ENCODE assay signal across 7 cellular contexts in genomic region chr22:49781886-49782285, GRCh38. TPM values are rescaled to one million over a fixed set of nuclear protein-coding genes. Genes with fewer than 3 reads are reported as not detected.
DNase-seq lines count a peak whose midpoint lies in the region; ATAC-seq and TF ChIP-seq lines count a peak whose summit lies in the region.
"Not testable (repeated sequence)": the region's sequence is repeated elsewhere in the genome, so short reads cannot be mapped to it uniquely, and the experiment has no call there.

No MANE protein-coding gene starts in this region.

- not testable (repeated sequence) for TF ChIP-seq CTCF in RWPE2 (IDR thresholded peaks at IDR 0.05; ENCODE audit: poor library complexity, severe bottlenecking); nephron progenitor cell (IDR thresholded peaks at IDR 0.05)

- not testable (repeated sequence) for H3K9me3 ChIP-seq in CD8-positive, alpha-beta memory T cell (ENCODE audit: low read length); RWPE2 (ENCODE audit: severe bottlenecking)

- peaks cover 0 to 76% (median 8%) of the 10 kb centered on the region in 3 donors for H3K36me3 Mint-ChIP-seq in CD8-positive, alpha-beta memory T cell
- peaks cover 24% of the 10 kb centered on the region for H3K36me3 Mint-ChIP-seq in activated CD4-positive, alpha-beta T cell treated with anti-CD3 and anti-CD28 coated beads for 36 hours (ENCODE audit: low read depth)
- H3K36me3 Mint-ChIP-seq in activated CD8-positive, alpha-beta T cell treated with anti-CD3 and anti-CD28 coated beads, Interleukin-2, amount 10 ng/mL, durations not matched to agents 7 days and 5 days (ENCODE audit: low read depth) = peaks cover 40% of the 10 kb centered on the region
- not testable (repeated sequence) for H3K36me3 Mint-ChIP-seq in activated naive CD8-positive, alpha-beta T cell treated with anti-CD3 and anti-CD28 coated beads, Interleukin-2, amount 10 ng/mL, durations not matched to agents 7 days and 5 days
- peaks cover 30% of the 10 kb centered on the region for H3K36me3 Mint-ChIP-seq in nephron progenitor cell (ENCODE audit: low read depth)

- H3K27ac Mint-ChIP-seq in CD8-positive, alpha-beta memory T cell = peak overlapping the region in 6 of 8 donors; percentile 27 to 68 (median 58)
- peak overlapping the region; percentile 31 for H3K27ac Mint-ChIP-seq in activated CD4-positive, alpha-beta T cell treated with anti-CD3 and anti-CD28 coated beads for 36 hours
- peak overlapping the region; percentile 74 for H3K27ac Mint-ChIP-seq in activated CD8-positive, alpha-beta T cell treated with anti-CD3 and anti-CD28 coated beads, Interleukin-2, amount 10 ng/mL, durations not matched to agents 7 days and 5 days
- H3K27ac Mint-ChIP-seq in activated naive CD8-positive, alpha-beta T cell treated with anti-CD3 and anti-CD28 coated beads, Interleukin-2, amount 10 ng/mL, durations not matched to agents 7 days and 5 days = peak overlapping the region; percentile 34
- peak overlapping the region; percentile 57 for H3K27ac Mint-ChIP-seq in nephron progenitor cell

- not testable (repeated sequence) for ATAC-seq in RWPE2 (ENCODE audit: low read depth); activated CD4-positive, alpha-beta T cell treated with anti-CD3 and anti-CD28 coated beads for 36 hours; activated CD8-positive, alpha-beta T cell treated with anti-CD3 and anti-CD28 coated beads, Interleukin-2, amount 10 ng/mL, durations not matched to agents 7 days and 5 days; activated naive CD8-positive, alpha-beta T cell treated with anti-CD3 and anti-CD28 coated beads, Interleukin-2, amount 10 ng/mL, durations not matched to agents 7 days and 5 days (ENCODE audit: low read depth); left ventricle myocardium superior

- H3K4me1 ChIP-seq in CD8-positive, alpha-beta memory T cell (ENCODE audit: insufficient read depth, low read length); RWPE2 (ENCODE audit: insufficient read depth, poor library complexity, severe bottlenecking): not testable (repeated sequence)

- H3K27me3 ChIP-seq in CD8-positive, alpha-beta memory T cell (ENCODE audit: insufficient read depth, low read length, poor library complexity, severe bottlenecking); RWPE2 (ENCODE audit: insufficient read depth, poor library complexity, severe bottlenecking): not testable (repeated sequence)

- H3K27ac ChIP-seq in CD8-positive, alpha-beta memory T cell (ENCODE audit: low read depth, low read length); RWPE2 (ENCODE audit: poor library complexity, severe bottlenecking): not testable (repeated sequence)

- H3K27me3 Mint-ChIP-seq in CD8-positive, alpha-beta memory T cell; activated CD4-positive, alpha-beta T cell treated with anti-CD3 and anti-CD28 coated beads for 36 hours; activated CD8-positive, alpha-beta T cell treated with anti-CD3 and anti-CD28 coated beads, Interleukin-2, amount 10 ng/mL, durations not matched to agents 7 days and 5 days (ENCODE audit: low read depth); activated naive CD8-positive, alpha-beta T cell treated with anti-CD3 and anti-CD28 coated beads, Interleukin-2, amount 10 ng/mL, durations not matched to agents 7 days and 5 days; nephron progenitor cell (ENCODE audit: low read depth, poor library complexity): not testable (repeated sequence)

- H3K9me3 Mint-ChIP-seq in CD8-positive, alpha-beta memory T cell; activated CD4-positive, alpha-beta T cell treated with anti-CD3 and anti-CD28 coated beads for 36 hours (ENCODE audit: low read depth); activated CD8-positive, alpha-beta T cell treated with anti-CD3 and anti-CD28 coated beads, Interleukin-2, amount 10 ng/mL, durations not matched to agents 7 days and 5 days (ENCODE audit: insufficient read depth); activated naive CD8-positive, alpha-beta T cell treated with anti-CD3 and anti-CD28 coated beads, Interleukin-2, amount 10 ng/mL, durations not matched to agents 7 days and 5 days; nephron progenitor cell: not testable (repeated sequence)

- CTCF ChIA-PET in CD8-positive, alpha-beta memory T cell (lab: Charles Lee); activated CD4-positive, alpha-beta T cell treated with anti-CD3 and anti-CD28 coated beads for 36 hours (lab: Charles Lee); activated CD8-positive, alpha-beta T cell treated with anti-CD3 and anti-CD28 coated beads, Interleukin-2, amount 10 ng/mL, durations not matched to agents 7 days and 5 days (lab: Charles Lee): not testable (repeated sequence)

- peaks cover 19 to 42% (median 27%) of the 10 kb centered on the region in 3 donors for H3K4me1 Mint-ChIP-seq in CD8-positive, alpha-beta memory T cell
- H3K4me1 Mint-ChIP-seq in activated CD4-positive, alpha-beta T cell treated with anti-CD3 and anti-CD28 coated beads for 36 hours; activated naive CD8-positive, alpha-beta T cell treated with anti-CD3 and anti-CD28 coated beads, Interleukin-2, amount 10 ng/mL, durations not matched to agents 7 days and 5 days; nephron progenitor cell: not testable (repeated sequence)
- peaks cover 27% of the 10 kb centered on the region for H3K4me1 Mint-ChIP-seq in activated CD8-positive, alpha-beta T cell treated with anti-CD3 and anti-CD28 coated beads, Interleukin-2, amount 10 ng/mL, durations not matched to agents 7 days and 5 days (ENCODE audit: low read depth)

- H3K4me3 ChIP-seq in CD8-positive, alpha-beta memory T cell (ENCODE audit: low read length); RWPE2 (ENCODE audit: severe bottlenecking): not testable (repeated sequence)

- POLR2A ChIA-PET in CD8-positive, alpha-beta memory T cell (lab: Charles Lee); activated CD4-positive, alpha-beta T cell treated with anti-CD3 and anti-CD28 coated beads for 36 hours (lab: Charles Lee); activated CD8-positive, alpha-beta T cell treated with anti-CD3 and anti-CD28 coated beads, Interleukin-2, amount 10 ng/mL, durations not matched to agents 7 days and 5 days (lab: Charles Lee); activated naive CD8-positive, alpha-beta T cell treated with anti-CD3 and anti-CD28 coated beads, Interleukin-2, amount 10 ng/mL, durations not matched to agents 7 days and 5 days (lab: Charles Lee): not testable (repeated sequence)

- not testable (repeated sequence) for DNase-seq in CD8-positive, alpha-beta memory T cell; activated CD4-positive, alpha-beta T cell treated with anti-CD3 and anti-CD28 coated beads for 36 hours; activated CD8-positive, alpha-beta T cell treated with anti-CD3 and anti-CD28 coated beads, Interleukin-2, amount 10 ng/mL, durations not matched to agents 7 days and 5 days; activated naive CD8-positive, alpha-beta T cell treated with anti-CD3 and anti-CD28 coated beads, Interleukin-2, amount 10 ng/mL, durations not matched to agents 7 days and 5 days; nephron progenitor cell
- peak; percentile 19 for DNase-seq in RWPE2 (ENCODE audit: low spot score)
- DNase-seq in left ventricle myocardium superior = peak; percentile 17

- H3K4me3 Mint-ChIP-seq in CD8-positive, alpha-beta memory T cell = peak overlapping the region in 1 of 7 donors; percentile 44
- not testable (repeated sequence) for H3K4me3 Mint-ChIP-seq in activated CD4-positive, alpha-beta T cell treated with anti-CD3 and anti-CD28 coated beads for 36 hours; nephron progenitor cell
- peak overlapping the region; percentile 28 for H3K4me3 Mint-ChIP-seq in activated CD8-positive, alpha-beta T cell treated with anti-CD3 and anti-CD28 coated beads, Interleukin-2, amount 10 ng/mL, durations not matched to agents 7 days and 5 days
- H3K4me3 Mint-ChIP-seq in activated naive CD8-positive, alpha-beta T cell treated with anti-CD3 and anti-CD28 coated beads, Interleukin-2, amount 10 ng/mL, durations not matched to agents 7 days and 5 days = peak overlapping the region; percentile 32

- intact Hi-C loops in activated CD4-positive, alpha-beta T cell treated with anti-CD3 and anti-CD28 coated beads for 36 hours (cut with DNase I, micrococcal nuclease); left ventricle myocardium superior (cut with micrococcal nuclease): not testable (repeated sequence)

- H3K36me3 ChIP-seq in CD8-positive, alpha-beta memory T cell (ENCODE audit: insufficient read depth, low read length) = peaks cover 16% of the 10 kb centered on the region
- H3K36me3 ChIP-seq in RWPE2 (ENCODE audit: low read depth) = peaks cover 22% of the 10 kb centered on the region

RNA-seq across cellular contexts. Expression of gene BRD1, which starts 45.8 kb away (rescaled TPM):
- 10 to 100 TPM; 32.9 to 35.1 TPM for total RNA-seq in CD8-positive, alpha-beta memory T cell
- polyA plus RNA-seq in CD8-positive, alpha-beta memory T cell = 4.9 TPM
- 10 to 100 TPM; 22.1 to 23.6 TPM for total RNA-seq in activated CD4-positive, alpha-beta T cell treated with anti-CD3 and anti-CD28 coated beads for 36 hours
- 10 to 100 TPM; 43.0 to 44.3 TPM for total RNA-seq in activated CD8-positive, alpha-beta T cell treated with anti-CD3 and anti-CD28 coated beads, Interleukin-2, amount 10 ng/mL, durations not matched to agents 7 days and 5 days
- 10 to 100 TPM; 56.7 to 56.9 TPM for total RNA-seq in activated naive CD8-positive, alpha-beta T cell treated with anti-CD3 and anti-CD28 coated beads, Interleukin-2, amount 10 ng/mL, durations not matched to agents 7 days and 5 days
- total RNA-seq in left ventricle myocardium superior = 18.7 TPM
